ENCODE assay signal across 8 cellular contexts in genomic region chr4:185471235-185472062, GRCh38. TPM values are rescaled to one million over a fixed set of nuclear protein-coding genes. Genes with fewer than 3 reads are reported as not detected.
A peak's percentile ranks its signal among the peaks of the same experiment; 100 is the strongest.
DNase-seq lines count a peak whose midpoint lies in the region; ATAC-seq, FAIRE-seq and TF ChIP-seq lines count a peak whose summit lies in the region.

TSS of gene CCDC110 (minus strand) at chr4:185471733. CDS start at chr4:185471683, 50 bp downstream.

- H3K27me3 ChIP-seq in right atrium auricular region: no peaks in the 10 kb centered on the region

- peak within 1 kb of the TSS; percentile 72 to 78 for H3K4me3 ChIP-seq in right atrium auricular region

- peak; percentile 49; the same call in 1 of the 3 replicates for TF ChIP-seq CTCF in GM12872 (IDR thresholded peaks at IDR 0.05; ENCODE audit: insufficient read depth, low read depth, low read length)
- peak; percentile 78 to 90 for TF ChIP-seq CTCF in right atrium auricular region (IDR thresholded peaks at IDR 0.05)

- H3K27ac ChIP-seq in right atrium auricular region: peak within 1 kb of the TSS; percentile 74 to 78

- peak; percentile 89 for DNase-seq in NCI-H1048 (lab: John Stamatoyannopoulos, UW)
- DNase-seq in T-helper 1 cell: peak; percentile 86 to 92 (median 89)
- peak; percentile 23 to 98 (median 90) for DNase-seq in amygdala (lab: John Stamatoyannopoulos, UW)
- peak; percentile 93 for DNase-seq in right atrium auricular region (ENCODE audit: low spot score)
- peak; percentile 74 for DNase-seq in pulmonary artery endothelial cell (ENCODE audit: low read depth, low spot score)
- DNase-seq in urothelium cell line (ENCODE audit: low spot score): peak; percentile 97

- H3K4me1 ChIP-seq in right atrium auricular region: peaks cover 0 to 4% of the 10 kb centered on the region in 2 donors

- no peaks in the 10 kb centered on the region for H3K36me3 ChIP-seq in right atrium auricular region

- no peaks in the 10 kb centered on the region for H3K9me3 ChIP-seq in right atrium auricular region

- FAIRE-seq in urothelium cell line (lab: Jason Lieb, UNC): no peak

- peak; percentile 91 for ATAC-seq in HG02571 (IDR thresholded peaks at IDR 0.05; ENCODE audit: unreplicated experiment)

RNA-seq across cellular contexts. Expression of gene CCDC110, which starts in this region (rescaled TPM):
- 1 to 10 TPM; 1.7 to 3.9 TPM for total RNA-seq in right atrium auricular region
- total RNA-seq in pulmonary artery endothelial cell: 0.49 and 0.73 TPM in 2 replicates

Comparison
In these comparisons a context has a peak if more than half of its experiments do, and no peak if none do; other contexts are left out.
1. Peak in every context shown above with its lines: DNase-seq, ATAC-seq, H3K4me3 ChIP-seq and H3K27ac ChIP-seq.
2. Peak in DNase-seq in pulmonary artery endothelial cell; RNA of the gene not detected or under 1 TPM.